In the genomic region with DNA sequence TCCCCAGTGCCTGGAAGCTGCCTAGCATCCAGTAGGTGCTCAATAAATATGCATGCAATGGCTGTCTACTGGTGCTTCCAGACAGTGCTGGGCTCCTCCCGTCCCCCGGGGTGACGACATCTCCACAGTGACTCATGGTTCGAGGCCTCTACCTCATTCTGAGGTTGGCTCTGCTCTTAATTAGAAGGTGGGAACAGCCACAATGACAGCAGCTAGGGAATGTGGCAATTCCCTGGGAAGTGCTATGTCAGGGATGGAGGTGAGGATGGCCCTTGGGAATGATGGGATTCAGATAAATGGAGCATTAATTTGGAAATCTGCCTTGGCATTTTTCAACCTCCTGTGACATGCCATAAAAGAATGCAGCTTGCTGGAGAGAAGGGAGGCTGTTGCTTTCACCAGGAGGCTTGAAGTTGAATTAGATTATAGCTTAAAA, we compare ENCODE assay signal across 10 cellular contexts. TPM values are rescaled to one million over a fixed set of nuclear protein-coding genes. Genes with fewer than 3 reads are reported as not detected.
DNase-seq lines count a peak whose midpoint lies in the region; ATAC-seq and TF ChIP-seq lines count a peak whose summit lies in the region.
"Had no signal": no experiment of that assay in that cellular context is flagged by ENCODE, and none has a peak within 500 bp of the region (broad histone marks: within the 10 kb centered on the region; RNA-seq: fewer than 3 reads in every experiment).

No MANE protein-coding gene starts in this region.

- no peak overlapping the region for H3K4me2 ChIP-seq in GM23248 (ENCODE audit: unreplicated experiment)

- H3K27ac ChIP-seq in GM23248 (peak overlapping the region; percentile 54), adrenal gland (no peak overlapping the region)

- peaks cover 8% of the 10 kb centered on the region; the same call in 1 of the 2 replicates for H3K4me1 ChIP-seq in GM23248 (ENCODE audit: insufficient read depth)
- H3K4me1 ChIP-seq in adrenal gland (replicated peaks in 1 of 2) = no peaks in the 10 kb centered on the region

- intact Hi-C loops in adrenal gland (cut with DNase I) = no loop called here

- no peaks in the 10 kb centered on the region for H3K27me3 ChIP-seq in GM23248 (replicated peaks; ENCODE audit: insufficient read depth)
- no peaks in the 10 kb centered on the region for H3K27me3 ChIP-seq in adrenal gland

- H3K9me2 ChIP-seq in GM23248 (ENCODE audit: insufficient read depth) = no peaks in the 10 kb centered on the region

- H3K4me3 ChIP-seq in GM23248 (no peak overlapping the region), adrenal gland (no peak overlapping the region)

- H3F3A ChIP-seq in GM23248 (ENCODE audit: insufficient read depth) = peaks cover 22% of the 10 kb centered on the region

- no peak overlapping the region for H3K9ac ChIP-seq in GM23248

- H3K36me3 ChIP-seq in GM23248 (ENCODE audit: low read depth) (no peaks in the 10 kb centered on the region), adrenal gland (replicated peaks in 1 of 2) (no peaks in the 10 kb centered on the region)

- H3K79me2 ChIP-seq in GM23248 (ENCODE audit: insufficient read depth) = no peaks in the 10 kb centered on the region

- H4K20me1 ChIP-seq in GM23248 (ENCODE audit: insufficient read depth) = no peaks in the 10 kb centered on the region

- H2AFZ ChIP-seq in GM23248 = no peak overlapping the region

- no peaks in the 10 kb centered on the region for H3K9me3 ChIP-seq in GM23248 (ENCODE audit: low read depth)
- H3K9me3 ChIP-seq in adrenal gland (replicated peaks in 1 of 3) = no peaks in the 10 kb centered on the region

- DNase-seq in 8988T (peak; percentile 52), GM23248 (peak; percentile 95), RKO (ENCODE audit: low spot score) (peak; percentile 50), adrenal gland (no peak), NCI-H526 treated with DMSO at 0.1 percent for 48 hours (lab: John Stamatoyannopoulos, UW) (no peak), DMS153 (lab: John Stamatoyannopoulos, UW) (no peak)
- DNase-seq: naive thymus-derived CD4-positive, alpha-beta T cell; small intestine had no signal

- ATAC-seq in esophagus mucosa (peak; percentile 72), GM21515 (IDR thresholded peaks at IDR 0.05; ENCODE audit: unreplicated experiment) (no peak)
- ATAC-seq: naive thymus-derived CD4-positive, alpha-beta T cell had no signal

- no peak for TF ChIP-seq CTCF in adrenal gland (IDR thresholded peaks at IDR 0.05)

- no peak for TF ChIP-seq POLR2A in adrenal gland (IDR thresholded peaks at IDR 0.05)

- in situ Hi-C loops in GM23248 (cut with MboI) = no loop called here

- WGBS in GM23248 (ENCODE audit: low coverage in 1 of 2, low lambda C conversion rate in 2 of 2, missing lambda C conversion rate in 2 of 2), 2 experiments = 0 to 3% methylated on average over 4 of the region's 4 CpGs
- whole genome bisulfite sequencing in adrenal gland, 4 donors = 57 to 68% (median 61%) methylated on average over 4 of the region's 4 CpGs

RNA-seq across cellular contexts. Expression of a gene that starts 43.5 kb away (rescaled TPM):
- 0.11 and 0.51 TPM in 2 replicates for total RNA-seq in GM23248 (2014; rRNA removed; shearing (Covaris generic))
- 0.09 and 0.14 TPM in 2 replicates for polyA plus RNA-seq in GM23248 (2016; fragmentation: Nextera tagmentation; extraction: Ambion mirVana)
- total RNA-seq in esophagus mucosa = 0.76 TPM
- 1 to 10 TPM; 2.4 to 7.7 (median 5.2) TPM for total RNA-seq in adrenal gland
- 1 to 10 TPM; 1.9 to 2.3 (median 2.1) TPM for polyA plus RNA-seq in adrenal gland

Comparison
In these comparisons a context has a peak if more than half of its experiments do, and no peak if none do; other contexts are left out.
1. DNase-seq: peak in 8988T (single experiment), GM23248 (single experiment) and RKO (single experiment); none in adrenal gland (0 of 7), NCI-H526 treated with DMSO at 0.1 percent for 48 hours (single experiment) and DMS153 (single experiment).